Comparison of ENCODE assay signal across 1 cellular context in the genomic region with DNA sequence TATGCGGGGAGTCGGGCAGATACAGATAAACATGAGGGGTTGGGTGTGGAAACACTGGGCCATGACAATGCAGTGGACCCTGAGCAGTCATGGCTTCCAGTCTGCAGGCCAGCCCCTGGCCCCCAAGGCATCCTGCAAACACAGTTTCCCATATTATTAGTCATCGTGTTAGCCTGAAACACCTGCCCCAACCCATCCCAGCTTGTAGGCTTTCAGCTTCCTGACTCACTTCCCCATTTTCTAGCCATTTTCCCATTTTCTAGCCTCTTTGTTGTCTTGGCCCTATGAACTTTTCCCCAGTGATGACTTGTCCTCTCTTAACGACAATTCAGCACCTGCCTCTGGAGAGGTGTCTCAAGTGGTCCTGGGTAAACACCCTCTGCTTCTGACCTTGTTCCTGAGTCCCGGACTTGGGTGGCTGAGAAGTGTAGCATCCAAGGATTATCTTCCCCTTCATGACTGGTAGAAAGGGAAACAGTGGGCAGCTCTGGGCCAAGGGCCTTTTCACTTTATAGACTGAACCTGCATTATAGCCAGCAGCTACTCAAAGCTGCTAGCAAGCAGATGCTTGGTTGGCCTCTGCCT.
TF ChIP-seq lines count a peak whose summit lies in the region.

No MANE protein-coding gene starts in this region.

TF ChIP-seq in GM12878, 131 proteins besides CTCF, POLR2A, EP300 and RAD21:
- TF ChIP-seq SPI1 (IDR thresholded peaks at IDR 0.05; ENCODE audit: borderline replicate concordance, insufficient read depth, low read depth, low read length): peak; percentile 38; the same call in 1 of the 2 replicates
- no peak for TF ChIP-seq RELA (IDR thresholded peaks at IDR 0.05; ENCODE audit: borderline replicate concordance, partially characterized antibody)
- no peak for TF ChIP-seq E2F4 (IDR thresholded peaks at IDR 0.05; ENCODE audit: low read depth, low read length)
- TF ChIP-seq, protein P1, sequence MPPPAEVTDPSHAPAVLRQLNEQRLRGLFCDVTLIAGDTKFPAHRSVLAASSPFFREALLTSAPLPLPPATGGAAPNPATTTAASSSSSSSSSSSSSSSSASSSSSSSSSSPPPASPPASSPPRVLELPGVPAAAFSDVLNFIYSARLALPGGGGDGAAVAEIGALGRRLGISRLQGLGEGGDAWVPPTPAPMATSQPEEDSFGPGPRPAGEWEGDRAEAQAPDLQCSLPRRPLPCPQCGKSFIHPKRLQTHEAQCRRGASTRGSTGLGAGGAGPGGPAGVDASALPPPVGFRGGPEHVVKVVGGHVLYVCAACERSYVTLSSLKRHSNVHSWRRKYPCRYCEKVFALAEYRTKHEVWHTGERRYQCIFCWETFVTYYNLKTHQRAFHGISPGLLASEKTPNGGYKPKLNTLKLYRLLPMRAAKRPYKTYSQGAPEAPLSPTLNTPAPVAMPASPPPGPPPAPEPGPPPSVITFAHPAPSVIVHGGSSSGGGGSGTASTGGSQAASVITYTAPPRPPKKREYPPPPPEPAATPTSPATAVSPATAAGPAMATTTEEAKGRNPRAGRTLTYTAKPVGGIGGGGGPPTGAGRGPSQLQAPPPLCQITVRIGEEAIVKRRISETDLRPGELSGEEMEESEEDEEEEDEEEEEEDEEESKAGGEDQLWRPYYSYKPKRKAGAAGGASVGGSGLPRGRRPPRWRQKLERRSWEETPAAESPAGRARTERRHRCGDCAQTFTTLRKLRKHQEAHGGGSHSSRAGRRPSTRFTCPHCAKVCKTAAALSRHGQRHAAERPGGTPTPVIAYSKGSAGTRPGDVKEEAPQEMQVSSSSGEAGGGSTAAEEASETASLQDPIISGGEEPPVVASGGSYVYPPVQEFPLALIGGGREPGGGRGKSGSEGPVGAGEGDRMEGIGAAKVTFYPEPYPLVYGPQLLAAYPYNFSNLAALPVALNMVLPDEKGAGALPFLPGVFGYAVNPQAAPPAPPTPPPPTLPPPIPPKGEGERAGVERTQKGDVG (CRISPR knock-in tag; IDR thresholded peaks at IDR 0.05): no peak
